Comparison of ENCODE assay signal across 22 cellular contexts in the genomic region with DNA sequence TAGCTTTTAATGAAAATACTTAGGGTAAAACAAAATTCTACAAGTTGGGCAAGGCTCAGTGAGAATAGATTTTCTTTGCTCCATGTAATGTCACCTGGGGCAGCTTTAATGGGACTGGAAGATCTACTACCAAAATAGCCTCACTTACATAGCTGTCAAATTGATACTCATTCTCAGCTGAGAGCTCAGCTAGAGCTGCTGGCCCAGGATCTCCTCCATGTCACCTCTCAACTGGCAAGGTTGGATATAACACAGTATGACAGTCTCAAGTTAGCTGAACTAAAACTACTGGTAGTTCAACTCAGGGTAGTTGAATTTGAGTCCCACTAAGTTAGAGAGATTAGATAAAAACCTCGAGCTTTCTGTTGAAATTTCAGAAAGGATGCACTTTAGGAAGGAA.
"Had no signal": no experiment of that assay in that cellular context is flagged by ENCODE, and none has a peak within 500 bp of the region (broad histone marks: within the 10 kb centered on the region; RNA-seq: fewer than 3 reads in every experiment).

No MANE protein-coding gene starts in this region.

- H3K27me3 ChIP-seq: MG63, SJCRH30 had no signal

- H3K36me3 ChIP-seq: MG63, SJCRH30 had no signal

- H3K9me3 ChIP-seq: MG63, SJCRH30 had no signal

- DNase-seq: IMR-90, Karpas-422, KG1, MG63, NCI-H1092, NCI-H1105 treated with DMSO at 0.1 percent for 48 hours, NCI-H1417 treated with DMSO at 0.1 percent for 48 hours, NCI-H146, NCI-H1694 treated with DMSO at 0.1 percent for 48 hours, NCI-H1930, NCI-H2081, NCI-H2107, NCI-H2227 treated with DMSO at 0.1 percent for 48 hours, NCI-H510A, NCI-H524 treated with DMSO at 0.1 percent for 48 hours, NCI-H69, NCI-H774, RPMI8226, SHP77 treated with DMSO at 0.1 percent for 48 hours, SJCRH30 had no signal

- ATAC-seq: HepG2, SK-N-SH treated with all-trans-retinoic acid at 6 μM for 48 hours had no signal

- H3K4me3 ChIP-seq: MG63, SJCRH30 had no signal

- H3K27ac ChIP-seq: SJCRH30 had no signal
